Comparison of ENCODE assay signal across 9 cellular contexts in the genomic region with DNA sequence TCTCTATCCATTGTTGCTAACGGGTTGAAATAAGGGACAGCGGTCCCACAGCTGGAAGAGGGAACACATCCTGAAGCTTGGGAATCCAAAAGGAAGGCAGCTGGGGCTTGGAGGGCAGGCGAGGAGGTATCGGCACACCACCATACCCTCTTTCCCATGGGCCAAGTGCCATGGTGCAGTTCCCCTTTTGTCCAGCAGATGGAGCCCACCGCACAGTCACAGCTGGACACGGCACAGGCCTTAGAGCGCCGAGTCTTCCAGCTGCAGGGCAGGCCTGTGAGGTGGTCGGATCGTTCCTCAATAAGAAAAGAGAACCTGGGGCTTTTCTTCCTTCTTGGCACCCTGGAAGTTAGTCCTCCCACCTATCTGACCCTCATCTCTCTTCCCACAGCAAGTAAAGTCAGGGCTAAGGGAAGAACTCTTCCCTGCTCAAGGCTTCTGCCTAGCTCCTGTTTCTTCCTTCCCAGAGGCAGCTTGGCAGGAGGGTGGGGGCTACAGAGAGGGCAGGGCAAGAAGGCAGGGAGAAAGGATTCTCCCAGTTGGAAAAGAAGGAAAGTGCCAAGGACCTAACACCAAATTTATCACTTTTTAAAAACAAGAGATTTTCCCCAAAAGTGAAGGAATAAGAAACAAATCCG. TPM values are rescaled to one million over a fixed set of nuclear protein-coding genes. Genes with fewer than 3 reads are reported as not detected.
DNase-seq lines count a peak whose midpoint lies in the region; ATAC-seq, FAIRE-seq and TF ChIP-seq lines count a peak whose summit lies in the region.
"Had no signal": no experiment of that assay in that cellular context is flagged by ENCODE, and none has a peak within 500 bp of the region (broad histone marks: within the 10 kb centered on the region; RNA-seq: fewer than 3 reads in every experiment).

No MANE protein-coding gene starts in this region.

- POLR2A ChIA-PET in BJ (lab: Charles Lee): no interaction called here
- POLR2A ChIA-PET in activated CD4-positive, alpha-beta memory T cell treated with anti-CD3 and anti-CD28 coated beads, Interleukin-2, amount 10 ng/mL, durations not matched to agents 7 days and 5 days (lab: Charles Lee): interaction anchor here (1.0 to 1.3 kb wide), 3 partner anchors 20 to 31 kb away, joined by 3 to 4 read pairs (median 4); partner anchors contain the start of gene PDE1B
- POLR2A ChIA-PET in H1 (lab: Charles Lee; ENCODE audit: partially characterized antibody): no interaction called here

- H3K27ac ChIP-seq in H1 (ENCODE audit: low read depth, low read length): no peak overlapping the region

- peaks cover 9% of the 10 kb centered on the region for H3K36me3 Mint-ChIP-seq in activated CD4-positive, alpha-beta memory T cell treated with anti-CD3 and anti-CD28 coated beads, Interleukin-2, amount 10 ng/mL, durations not matched to agents 7 days and 5 days (ENCODE audit: low read depth)

- no peak overlapping the region for H3K4me3 ChIP-seq in BJ (ENCODE audit: low read depth, low read length)
- no peak overlapping the region for H3K4me3 ChIP-seq in H1 (ENCODE audit: extremely low read depth in 1 of 4, insufficient read depth in 2 of 4, low read depth in 3 of 4, low read length in 4 of 4)

- H3K56ac ChIP-seq in H1 (replicated peaks; ENCODE audit: insufficient read length, low read depth, low read length): no peak overlapping the region

- H2BK20ac ChIP-seq in H1 (ENCODE audit: low read length): no peak overlapping the region

- no peaks in the 10 kb centered on the region for H3K9me3 ChIP-seq in H1 (ENCODE audit: insufficient read depth in 2 of 2, low read depth in 1 of 2, low read length in 1 of 2)

- H2BK15ac ChIP-seq in H1 (ENCODE audit: low read length): no peak overlapping the region

- H2BK5ac ChIP-seq in H1 (ENCODE audit: low read depth, low read length): no peak overlapping the region

- H3K27ac Mint-ChIP-seq in activated CD4-positive, alpha-beta memory T cell treated with anti-CD3 and anti-CD28 coated beads, Interleukin-2, amount 10 ng/mL, durations not matched to agents 7 days and 5 days: no peak overlapping the region

- no peak overlapping the region for H3K14ac ChIP-seq in H1 (ENCODE audit: insufficient read length)

- no peak overlapping the region for H4K91ac ChIP-seq in H1 (replicated peaks; ENCODE audit: insufficient read length, low read length)

- TF ChIP-seq POLR2A in H1 (IDR thresholded peaks at IDR 0.05; ENCODE audit: control extremely low read depth in 1 of 2, low read depth in 2 of 2, low read length in 2 of 2): no peak

- no peak overlapping the region for H3K4me3 Mint-ChIP-seq in activated CD4-positive, alpha-beta memory T cell treated with anti-CD3 and anti-CD28 coated beads, Interleukin-2, amount 10 ng/mL, durations not matched to agents 7 days and 5 days

- ATAC-seq in GM18868 (IDR thresholded peaks at IDR 0.05; ENCODE audit: unreplicated experiment) (peak; percentile 96), HG03064 (IDR thresholded peaks at IDR 0.05; ENCODE audit: low read depth, unreplicated experiment) (peak; percentile 97)

- H3K79me2 ChIP-seq in H1 (ENCODE audit: control insufficient read depth in 1 of 2, insufficient read depth in 2 of 2, low read length in 2 of 2): no peaks in the 10 kb centered on the region

- H2BK12ac ChIP-seq in H1 (ENCODE audit: low read depth, low read length): 0 out of 2 replicates have a peak overlapping the region, but pooled peaks have one; percentile 6

- no peak overlapping the region for H3K4ac ChIP-seq in H1 (replicated peaks; ENCODE audit: insufficient read length, low read depth, low read length)

- H3K36me3 ChIP-seq in BJ (ENCODE audit: control insufficient read depth, insufficient read depth, low read length) (no peaks in the 10 kb centered on the region), H1 (ENCODE audit: control insufficient read depth in 2 of 4, insufficient read depth in 4 of 4, low read length in 3 of 4) (no peaks in the 10 kb centered on the region)

- TF ChIP-seq EP300 in H1 (IDR thresholded peaks at IDR 0.05; ENCODE audit: borderline replicate concordance in 1 of 2, low read depth in 2 of 2, low read length in 2 of 2): no peak

- no peak overlapping the region for H2AK5ac ChIP-seq in H1 (ENCODE audit: low read depth, low read length)

- TF ChIP-seq RAD21 in H1 (IDR thresholded peaks at IDR 0.05 in 1 of 2, conservative IDR thresholded peaks at IDR 0.05 in 1 of 2; ENCODE audit: low read depth in 2 of 2, low read length in 2 of 2): peak; percentile 86 to 90

- H3K9me3 Mint-ChIP-seq in activated CD4-positive, alpha-beta memory T cell treated with anti-CD3 and anti-CD28 coated beads, Interleukin-2, amount 10 ng/mL, durations not matched to agents 7 days and 5 days: no peaks in the 10 kb centered on the region

- H3K27me3 Mint-ChIP-seq in activated CD4-positive, alpha-beta memory T cell treated with anti-CD3 and anti-CD28 coated beads, Interleukin-2, amount 10 ng/mL, durations not matched to agents 7 days and 5 days: peaks cover 12% of the 10 kb centered on the region

- DNase-seq in BJ (ENCODE audit: low read depth) (no peak), NCI-H460 (ENCODE audit: extremely low read depth, low read depth) (peak; percentile 78), H1 (ENCODE audit: low read depth in 1 of 2, low spot score in 2 of 2) (peak; percentile 67 to 99), midbrain (lab: John Stamatoyannopoulos, UW) (peak; percentile 84)
- peak; percentile 83 for DNase-seq in activated CD4-positive, alpha-beta memory T cell treated with anti-CD3 and anti-CD28 coated beads, Interleukin-2, amount 10 ng/mL, durations not matched to agents 7 days and 5 days
- peak; percentile 75 for DNase-seq in stimulated activated CD8-positive, alpha-beta memory T cell treated with anti-CD3 and anti-CD28 coated beads, Interleukin-4, amount 100 ng/mL, for 24 hours (ENCODE audit: low read depth)

- no peaks in the 10 kb centered on the region for H3K23me2 ChIP-seq in H1 (ENCODE audit: low read depth, low read length)

- peak overlapping the region in 1 of 2 experiments; percentile 11; a peak in 2 of 4 replicates for H3K4me2 ChIP-seq in H1 (ENCODE audit: insufficient read depth in 1 of 2, low read depth in 2 of 2, low read length in 2 of 2)

- 31% methylated on average over 10 of the region's 11 CpGs; no CpG with 5 or more reads in 1 of the 2 experiments for WGBS in H1 (ENCODE audit: extremely low coverage in 1 of 2, insufficient coverage in 1 of 2, insufficient read length in 1 of 2, insufficient replicate concordance in 2 of 2, low coverage in 1 of 2, low lambda C conversion rate in 2 of 2, missing lambda C conversion rate in 1 of 2), 2 experiments

- TF ChIP-seq CTCF in BJ (IDR thresholded peaks at IDR 0.05; ENCODE audit: insufficient read depth, low read depth, low read length): peak; percentile 99
- TF ChIP-seq CTCF in H1 (IDR thresholded peaks at IDR 0.05; ENCODE audit: control extremely low read depth in 1 of 3, insufficient read depth in 1 of 3, low read depth in 1 of 3, low read length in 3 of 3): peak; percentile 94 to 100 (median 100)

- H4K8ac ChIP-seq in H1 (ENCODE audit: extremely low read depth, insufficient read depth, low read length): no peak overlapping the region

- peak; percentile 87 for FAIRE-seq in H1 (lab: Jason Lieb, UNC)

- no peak overlapping the region for H4K5ac ChIP-seq in H1 (ENCODE audit: insufficient read length, low read depth, low read length)

- H2BK120ac ChIP-seq in H1 (replicated peaks; ENCODE audit: low read depth, low read length): no peak overlapping the region

- no peak overlapping the region for H3K9ac ChIP-seq in H1 (replicated peaks in 1 of 4; ENCODE audit: extremely low read depth in 1 of 4, low read depth in 3 of 4, low read length in 3 of 4)

- H3K4me1 ChIP-seq in H1 (replicated peaks in 1 of 4; ENCODE audit: control insufficient read depth in 3 of 4, insufficient read depth in 4 of 4, low read length in 3 of 4): peaks cover 0 to 10% (median 3%) of the 10 kb centered on the region in 4 experiments; a peak in 5 of 7 replicates

- H3K79me1 ChIP-seq in H1 (ENCODE audit: low read depth, low read length): no peaks in the 10 kb centered on the region; the same call in 1 of the 2 replicates

- no peaks in the 10 kb centered on the region for H4K20me1 ChIP-seq in H1 (replicated peaks in 1 of 2; ENCODE audit: control insufficient read depth in 1 of 2, insufficient read depth in 2 of 2, low read length in 2 of 2)

- no peaks in the 10 kb centered on the region for H3K4me1 Mint-ChIP-seq in activated CD4-positive, alpha-beta memory T cell treated with anti-CD3 and anti-CD28 coated beads, Interleukin-2, amount 10 ng/mL, durations not matched to agents 7 days and 5 days

- no peak overlapping the region for H3K18ac ChIP-seq in H1 (ENCODE audit: extremely low read depth, low read length)

- H3K27me3 ChIP-seq in BJ (ENCODE audit: control insufficient read depth, insufficient read depth, low read length): peaks cover 16% of the 10 kb centered on the region
- no peaks in the 10 kb centered on the region; a peak in 1 of 7 replicates for H3K27me3 ChIP-seq in H1 (replicated peaks in 1 of 4; ENCODE audit: control insufficient read depth in 3 of 4, extremely low read depth in 1 of 4, insufficient read depth in 3 of 4, low read length in 3 of 4)

- no peak overlapping the region for H3K23ac ChIP-seq in H1 (ENCODE audit: insufficient read length)

- CTCF ChIA-PET in BJ (lab: Yijun Ruan, JAX): interaction anchor here (0.6 to 5.5 kb wide), 20 partner anchors 8 to 181 kb away, joined by 3 to 59 read pairs (median 5); partner anchors contain the start of gene PPP1R1A
- CTCF ChIA-PET in activated CD4-positive, alpha-beta memory T cell treated with anti-CD3 and anti-CD28 coated beads, Interleukin-2, amount 10 ng/mL, durations not matched to agents 7 days and 5 days (lab: Charles Lee): interaction anchor here (0.6 to 2.7 kb wide), 25 partner anchors 8 to 255 kb away, joined by 3 to 21 read pairs (median 4); partner anchors contain the start of genes COPZ1 and PPP1R1A
- CTCF ChIA-PET in H1 (lab: Charles Lee; ENCODE audit: partially characterized antibody): interaction anchor here (0.8 to 10.0 kb wide), 30 partner anchors 8 to 489 kb away, joined by 3 to 99 read pairs (median 6); partner anchors contain the start of genes PDE1B and PPP1R1A

- no peak overlapping the region for H2AFZ ChIP-seq in H1 (ENCODE audit: low read length)

RNA-seq across cellular contexts. Expression of gene PPP1R1A, which starts 8.6 kb away (rescaled TPM):
- polyA plus RNA-seq in BJ (2011; rRNA removed) (not detected in 2 replicates), H1 (2011; rRNA removed) (5.8 and 6.1 TPM in 2 replicates)
- not detected in 2 replicates for polyA minus RNA-seq in BJ (2011; rRNA and poly(A)+ RNA removed)
- total RNA-seq in NCI-H460 (2014; rRNA removed; shearing (Covaris generic)): not detected in 2 replicates
- polyA plus RNA-seq in NCI-H460 (2014; cell fraction: nucleus; rRNA removed): not detected in 2 replicates
- total RNA-seq in activated CD4-positive, alpha-beta memory T cell treated with anti-CD3 and anti-CD28 coated beads, Interleukin-2, amount 10 ng/mL, durations not matched to agents 7 days and 5 days: not detected
- total RNA-seq in H1 (2021; fragmentation: NEBNext Ultra II Directional; extraction: Animal tissue kit (Norgen Biotek cat#: 25700)): 8.1 and 13.1 TPM in 2 replicates
- 8.0 TPM for polyA plus RNA-seq in H1 (2011; cell fraction: cytosol; rRNA removed)
- 5.1 TPM for polyA plus RNA-seq in H1 (2011; cell fraction: nucleus; rRNA removed)
- polyA plus RNA-seq in H1 (2012, experiment 1 of 2): 8.9 to 10.7 TPM (median 10.3 TPM) in 4 replicates
- polyA plus RNA-seq in H1 (2012, experiment 2 of 2): 7.3 TPM
- 15.4 TPM for polyA plus RNA-seq in H1 (2013, experiment 1 of 2)
- polyA plus RNA-seq in H1 (2013, experiment 2 of 2): 16.5 TPM
- 2.0 and 4.3 TPM in 2 replicates for polyA minus RNA-seq in H1 (2011; rRNA and poly(A)+ RNA removed)
- 6.1 TPM for polyA minus RNA-seq in H1 (2011; cell fraction: cytosol; rRNA and poly(A)+ RNA removed)
- polyA minus RNA-seq in H1 (2011; cell fraction: nucleus; rRNA and poly(A)+ RNA removed): 4.7 TPM
- total RNA-seq: T-helper 2 cell treated with Interferon-gamma antibody and Interleukin-4, amounts not matched to agents 100 ng/mL and 5 ng/mL, for 36 hours had no signal

RNA-seq across cellular contexts. Expression of gene PDE1B, which starts 30.4 kb away (rescaled TPM):
- polyA plus RNA-seq in BJ (2011; rRNA removed) (0.05 and 0.09 TPM in 2 replicates), H1 (2011; rRNA removed) (1.8 and 2.3 TPM in 2 replicates)
- polyA minus RNA-seq in BJ (2011; rRNA and poly(A)+ RNA removed): 0.14 TPM in 1 of 2 replicates, not detected in the other
- not detected in 2 replicates for total RNA-seq in NCI-H460 (2014; rRNA removed; shearing (Covaris generic))
- 0.02 TPM in 1 of 2 replicates, not detected in the other for polyA plus RNA-seq in NCI-H460 (2014; cell fraction: nucleus; rRNA removed)
- 10 to 100 TPM; 11.5 to 12.0 TPM for total RNA-seq in activated CD4-positive, alpha-beta memory T cell treated with anti-CD3 and anti-CD28 coated beads, Interleukin-2, amount 10 ng/mL, durations not matched to agents 7 days and 5 days
- 0.78 and 0.90 TPM in 2 replicates for total RNA-seq in H1 (2021; fragmentation: NEBNext Ultra II Directional; extraction: Animal tissue kit (Norgen Biotek cat#: 25700))
- polyA plus RNA-seq in H1 (2011; cell fraction: cytosol; rRNA removed): 2.1 TPM
- 3.6 TPM for polyA plus RNA-seq in H1 (2011; cell fraction: nucleus; rRNA removed)
- polyA plus RNA-seq in H1 (2012, experiment 1 of 2): 1.3 to 1.9 TPM (median 1.6 TPM) in 4 replicates
- 2.0 TPM for polyA plus RNA-seq in H1 (2012, experiment 2 of 2)
- 0.43 TPM for polyA plus RNA-seq in H1 (2013, experiment 1 of 2)
- polyA plus RNA-seq in H1 (2013, experiment 2 of 2): 0.44 TPM
- polyA minus RNA-seq in H1 (2011; rRNA and poly(A)+ RNA removed): 3.6 and 6.5 TPM in 2 replicates
- polyA minus RNA-seq in H1 (2011; cell fraction: cytosol; rRNA and poly(A)+ RNA removed): 0.51 TPM
- 1.4 TPM for polyA minus RNA-seq in H1 (2011; cell fraction: nucleus; rRNA and poly(A)+ RNA removed)

RNA-seq across cellular contexts. Expression of gene LACRT, which starts 54.9 kb away (rescaled TPM):
- polyA plus RNA-seq in BJ (2011; rRNA removed): not detected in 2 replicates
- not detected in 2 replicates for polyA minus RNA-seq in BJ (2011; rRNA and poly(A)+ RNA removed)
- total RNA-seq in NCI-H460 (2014; rRNA removed; shearing (Covaris generic)): not detected in 2 replicates
- not detected in 2 replicates for polyA plus RNA-seq in NCI-H460 (2014; cell fraction: nucleus; rRNA removed)
- not detected for total RNA-seq in activated CD4-positive, alpha-beta memory T cell treated with anti-CD3 and anti-CD28 coated beads, Interleukin-2, amount 10 ng/mL, durations not matched to agents 7 days and 5 days
- total RNA-seq in H1 (2021; fragmentation: NEBNext Ultra II Directional; extraction: Animal tissue kit (Norgen Biotek cat#: 25700)): not detected in 2 replicates
- not detected in 2 replicates for polyA plus RNA-seq in H1 (2011; rRNA removed)
- not detected for polyA plus RNA-seq in H1 (2011; cell fraction: cytosol; rRNA removed)
- not detected for polyA plus RNA-seq in H1 (2011; cell fraction: nucleus; rRNA removed)
- polyA plus RNA-seq in H1 (2012, experiment 1 of 2): not detected in 4 replicates
- not detected for polyA plus RNA-seq in H1 (2012, experiment 2 of 2)
- polyA plus RNA-seq in H1 (2013, experiment 1 of 2): not detected
- not detected for polyA plus RNA-seq in H1 (2013, experiment 2 of 2)
- not detected in 2 replicates for polyA minus RNA-seq in H1 (2011; rRNA and poly(A)+ RNA removed)
- polyA minus RNA-seq in H1 (2011; cell fraction: cytosol; rRNA and poly(A)+ RNA removed): not detected
- not detected for polyA minus RNA-seq in H1 (2011; cell fraction: nucleus; rRNA and poly(A)+ RNA removed)
- total RNA-seq: T-helper 2 cell treated with Interferon-gamma antibody and Interleukin-4, amounts not matched to agents 100 ng/mL and 5 ng/mL, for 36 hours had no signal
